Comparison of ENCODE assay signal across 8 cellular contexts in genomic region chr2:68368657-68369339, GRCh38. TPM values are rescaled to one million over a fixed set of nuclear protein-coding genes. Genes with fewer than 3 reads are reported as not detected.
DNase-seq lines count a peak whose midpoint lies in the region; ATAC-seq and TF ChIP-seq lines count a peak whose summit lies in the region.

No MANE protein-coding gene starts in this region.

- H3K4me1 ChIP-seq in breast epithelium = no peaks in the 10 kb centered on the region
- H3K4me1 ChIP-seq in aorta (ENCODE audit: control insufficient read depth in 1 of 2, insufficient read depth in 2 of 2, low read length in 2 of 2) = no peaks in the 10 kb centered on the region

- ATAC-seq in aorta (ENCODE audit: low FRiP score) (no peak), GM19395 (IDR thresholded peaks at IDR 0.05; ENCODE audit: unreplicated experiment) (no peak), HG02798 (IDR thresholded peaks at IDR 0.05; ENCODE audit: poor library complexity, unreplicated experiment) (no peak)

- CTCF ChIA-PET in MCF 10A (lab: Yijun Ruan, JAX) = interaction anchor here (0.6 to 0.7 kb wide), 2 partner anchors 20 to 180 kb away, joined by 3 read pairs; no protein-coding TSS in a partner anchor

- H3K36me3 ChIP-seq in breast epithelium (no peaks in the 10 kb centered on the region), aorta (ENCODE audit: control insufficient read depth in 1 of 2, insufficient read depth in 2 of 2, low read length in 1 of 2) (no peaks in the 10 kb centered on the region)

- intact Hi-C loops in MCF 10A (cut with micrococcal nuclease) = no loop called here
- intact Hi-C loops in breast epithelium (cut with DNase I; ENCODE audit: low total_unique reads) = no loop called here
- intact Hi-C loops in aorta (cut with DNase I) = no loop called here

- POLR2A ChIA-PET in MCF 10A (lab: Yijun Ruan, JAX) = interaction anchor here (0.5 to 0.7 kb wide), 2 partner anchors 109 to 130 kb away, joined by 3 to 5 read pairs; no protein-coding TSS in a partner anchor

- no peak for TF ChIP-seq POLR2A in breast epithelium (IDR thresholded peaks at IDR 0.05)

- no peak overlapping the region for H3K27ac Mint-ChIP-seq in MCF 10A (ENCODE audit: low read depth, unreplicated experiment)

- no peaks in the 10 kb centered on the region for H3K9me3 ChIP-seq in breast epithelium
- no peaks in the 10 kb centered on the region for H3K9me3 ChIP-seq in aorta (ENCODE audit: control insufficient read depth, low read length)

- H3K4me3 ChIP-seq in breast epithelium = no peak overlapping the region
- no peak overlapping the region for H3K4me3 ChIP-seq in aorta (ENCODE audit: low read length in 2 of 2)

- no peaks in the 10 kb centered on the region for H3K27me3 Mint-ChIP-seq in MCF 10A (ENCODE audit: insufficient read depth, unreplicated experiment)

- H3K27ac ChIP-seq in breast epithelium (no peak overlapping the region), aorta (ENCODE audit: low read depth in 1 of 2, low read length in 2 of 2) (no peak overlapping the region)

- TF ChIP-seq CTCF in MCF 10A (IDR thresholded peaks at IDR 0.05; ENCODE audit: unreplicated experiment) (no peak), breast epithelium (IDR thresholded peaks at IDR 0.05) (no peak)

- no peaks in the 10 kb centered on the region for H3K36me3 Mint-ChIP-seq in MCF 10A (ENCODE audit: insufficient read depth, unreplicated experiment)

- H3K27me3 ChIP-seq in breast epithelium (no peaks in the 10 kb centered on the region), aorta (ENCODE audit: control insufficient read depth in 1 of 2, insufficient read depth in 2 of 2, low read length in 1 of 2) (no peaks in the 10 kb centered on the region)

- WGBS in aorta, 2 donors = 57 to 70% methylated on average over 7 of the region's 7 CpGs

- no peak overlapping the region for H3K4me3 Mint-ChIP-seq in MCF 10A (ENCODE audit: unreplicated experiment)

- no peaks in the 10 kb centered on the region for H3K9me3 Mint-ChIP-seq in MCF 10A (ENCODE audit: unreplicated experiment)

- peaks cover 13% of the 10 kb centered on the region for H3K4me1 Mint-ChIP-seq in MCF 10A (ENCODE audit: insufficient read depth, unreplicated experiment)

- BruUV-seq in MCF 10A (replicated peaks; lab: Mats Ljungman, UMichigan) = no TSS peak

- peak; percentile 50 for DNase-seq in MCF 10A (ENCODE audit: unreplicated experiment)
- DNase-seq in breast epithelium (ENCODE audit: low spot score in 2 of 2) = no peak
- peak; percentile 90 for DNase-seq in amniotic epithelial cell (ENCODE audit: low read depth)
- peak; percentile 73 for DNase-seq in kidney tubule cell (ENCODE audit: low spot score)
- DNase-seq in aorta = peak; percentile 62 to 75
- no peak for DNase-seq in activated naive CD4-positive, alpha-beta T cell treated with anti-CD3 and anti-CD28 coated beads, Interleukin-2, amount 50 U/mL, for 16 hours

RNA-seq across cellular contexts. Expression of gene PLEK, which starts 3.7 kb away (rescaled TPM):
- total RNA-seq in MCF 10A (2022) (not detected in 2 replicates), breast epithelium (10 to 100 TPM in 2 of 3 donors, 1 to 10 TPM in 1; 3.6 to 20.5 (median 11.7) TPM), aorta (10 to 100 TPM; 14.6 to 32.9 TPM)
- 10 to 100 TPM in 1 of 2 donors, 1 to 10 TPM in 1; 3.3 to 12.3 TPM for polyA plus RNA-seq in aorta

RNA-seq across cellular contexts. Expression of gene CNRIP1, which starts 49.0 kb away (rescaled TPM):
- total RNA-seq in MCF 10A (2022) (0.84 and 2.4 TPM in 2 replicates), breast epithelium (10 to 100 TPM; 14.9 to 63.5 (median 35.7) TPM), aorta (10 to 100 TPM; 31.7 to 40.7 TPM)
- polyA plus RNA-seq in aorta = 10 to 100 TPM; 24.8 to 28.2 TPM

Comparison
In these comparisons a context has a peak if more than half of its experiments do, and no peak if none do; other contexts are left out.
1. DNase-seq: peak in MCF 10A (single experiment), amniotic epithelial cell (single experiment), kidney tubule cell (single experiment) and aorta (2 of 2); none in breast epithelium (0 of 2) and activated naive CD4-positive, alpha-beta T cell treated with anti-CD3 and anti-CD28 coated beads, Interleukin-2, amount 50 U/mL, for 16 hours (single experiment).